Comparison of ENCODE assay signal across 8 cellular contexts in genomic region chr17:38702900-38703741, GRCh38. TPM values are rescaled to one million over a fixed set of nuclear protein-coding genes. Genes with fewer than 3 reads are reported as not detected.
DNase-seq lines count a peak whose midpoint lies in the region; ATAC-seq and TF ChIP-seq lines count a peak whose summit lies in the region.

No MANE protein-coding gene starts in this region.

- H3K79me2 ChIP-seq in mammary epithelial cell (ENCODE audit: insufficient read depth, low read length), result peaks cover 20% of the 10 kb centered on the region

- no TSS peak for BruUV-seq in mammary epithelial cell (replicated peaks; lab: Mats Ljungman, UMichigan)

- H2AFZ ChIP-seq in mammary epithelial cell (ENCODE audit: low read depth, low read length), result peak overlapping the region; percentile 94

- H3K36me3 ChIP-seq in NT2/D1 (ENCODE audit: insufficient read depth, insufficient read length, low read length) (peaks cover 8% of the 10 kb centered on the region), mammary epithelial cell (ENCODE audit: insufficient read depth, low read length) (no peaks in the 10 kb centered on the region), lower lobe of right lung (peaks cover 9% of the 10 kb centered on the region)

- ATAC-seq in lower lobe of right lung (no peak), HG03378 (IDR thresholded peaks at IDR 0.05; ENCODE audit: unreplicated experiment) (no peak)

- H3K9me3 ChIP-seq in NT2/D1 (ENCODE audit: insufficient read depth, low read length), result no peaks in the 10 kb centered on the region
- H3K9me3 ChIP-seq in mammary epithelial cell (replicated peaks; ENCODE audit: insufficient read depth, low read length), result no peaks in the 10 kb centered on the region
- no peaks in the 10 kb centered on the region for H3K9me3 ChIP-seq in lower lobe of right lung

- TF ChIP-seq CTCF in GM13977 (IDR thresholded peaks at IDR 0.05; ENCODE audit: extremely low read depth, insufficient read depth, missing control alignments) (no peak), mammary epithelial cell (conservative IDR thresholded peaks at IDR 0.05 in 1 of 2, IDR thresholded peaks at IDR 0.05 in 1 of 2; ENCODE audit: extremely low read depth in 1 of 2, insufficient read depth in 1 of 2, low read depth in 1 of 2, low read length in 2 of 2) (no peak), lower lobe of right lung (IDR thresholded peaks at IDR 0.05) (no peak)

- peak overlapping the region; percentile 69 for H3K4me3 ChIP-seq in NT2/D1 (ENCODE audit: insufficient read length, low read depth)
- peak overlapping the region; percentile 71 to 88 (median 76) for H3K4me3 ChIP-seq in mammary epithelial cell (replicated peaks in 1 of 3; ENCODE audit: insufficient read depth in 1 of 3, low read depth in 2 of 3, low read length in 3 of 3)
- peak overlapping the region; percentile 71 for H3K4me3 ChIP-seq in lower lobe of right lung

- dilution Hi-C loops in mammary epithelial cell (cut with HindIII; ENCODE audit: low sequenced_read_pairs), result loop anchor here (5.0 kb wide), 2 partner anchors 34 to 94 kb away; partner anchors contain the start of gene PIP4K2B

- CTCF ChIA-PET in mammary epithelial cell (lab: Charles Lee; ENCODE audit: low non-redundant PET), result no interaction called here

- H3K4me2 ChIP-seq in mammary epithelial cell (ENCODE audit: insufficient read depth, low read depth, low read length), result peak overlapping the region; percentile 71

- peaks cover 24% of the 10 kb centered on the region for H3K4me1 ChIP-seq in NT2/D1 (ENCODE audit: insufficient read depth, insufficient read length)
- peaks cover 29% of the 10 kb centered on the region for H3K4me1 ChIP-seq in mammary epithelial cell (ENCODE audit: insufficient read depth, low read length)
- peaks cover 63% of the 10 kb centered on the region for H3K4me1 ChIP-seq in lower lobe of right lung

- peak overlapping the region; percentile 76 for H3K9ac ChIP-seq in NT2/D1 (ENCODE audit: insufficient read length, low read depth)
- H3K9ac ChIP-seq in mammary epithelial cell (ENCODE audit: insufficient read depth, low read length), result peak overlapping the region; percentile 86

- intact Hi-C loops in mammary epithelial cell (cut with micrococcal nuclease) (loop anchor here (2.0 kb wide), 2 partner anchors 26 to 28 kb away; partner anchors contain the start of gene CISD3), lower lobe of right lung (cut with DNase I) (no loop called here)

- H3K27ac ChIP-seq in mammary epithelial cell (ENCODE audit: insufficient read depth, low read depth, low read length) (no peak overlapping the region), lower lobe of right lung (peak overlapping the region; percentile 97), substantia nigra (ENCODE audit: low read depth, low read length, poor library complexity, severe bottlenecking) (peak overlapping the region; percentile 86)

- WGBS in mammary epithelial cell (ENCODE audit: low coverage, missing lambda C conversion rate), result 7% methylated on average over 47 of the region's 57 CpGs

- H3K27me3 ChIP-seq in NT2/D1 (ENCODE audit: insufficient read depth, insufficient read length), result peaks cover 84% of the 10 kb centered on the region
- no peaks in the 10 kb centered on the region for H3K27me3 ChIP-seq in mammary epithelial cell (ENCODE audit: insufficient read depth, low read length)
- H3K27me3 ChIP-seq in lower lobe of right lung (ENCODE audit: low read depth), result no peaks in the 10 kb centered on the region

- H4K20me1 ChIP-seq in mammary epithelial cell (ENCODE audit: insufficient read depth, low read length), result no peaks in the 10 kb centered on the region

- DNase-seq in GM13977 (ENCODE audit: low spot score) (peak; percentile 43), NT2/D1 (ENCODE audit: low read depth, low spot score) (no peak), mammary epithelial cell (no peak), lower lobe of right lung (peak; percentile 60), substantia nigra (lab: John Stamatoyannopoulos, UW) (peak in 5 of 49 donors; percentile 26 to 45 (median 41)), NCI-H446 (lab: John Stamatoyannopoulos, UW) (no peak), NCI-H1436 treated with DMSO at 0.1 percent for 48 hours (lab: John Stamatoyannopoulos, UW) (no peak)

- in situ Hi-C loops in GM13977 (cut with MboI; ENCODE audit: low pct_unique_long_range_greater_than_20kb, low sequenced_read_pairs, unreplicated experiment) (no loop called here), mammary epithelial cell (cut with MboI; ENCODE audit: low sequenced_read_pairs in 2 of 2) (no loop called here)

RNA-seq across cellular contexts. Expression of gene MLLT6, which starts 2.0 kb away (rescaled TPM):
- total RNA-seq in mammary epithelial cell (10 to 100 TPM; 30.3 to 51.0 TPM), lower lobe of right lung (135 TPM)
- polyA plus RNA-seq in mammary epithelial cell, result 21.9 TPM
- polyA minus RNA-seq in mammary epithelial cell, result 34.6 TPM

RNA-seq across cellular contexts. Expression of gene CISD3, which starts 27.0 kb away (rescaled TPM):
- total RNA-seq in mammary epithelial cell (10 to 100 TPM in 1 of 2 donors, 1 to 10 TPM in 1; 3.3 to 30.4 TPM), lower lobe of right lung (31.3 TPM)
- polyA plus RNA-seq in mammary epithelial cell, result 16.2 TPM
- polyA minus RNA-seq in mammary epithelial cell, result 12.8 TPM

RNA-seq across cellular contexts. Expression of gene EPOP, which starts 28.4 kb away (rescaled TPM):
- 1 to 10 TPM; 2.8 to 3.2 TPM for total RNA-seq in mammary epithelial cell
- 2.4 TPM for polyA plus RNA-seq in mammary epithelial cell
- not detected for polyA minus RNA-seq in mammary epithelial cell
- 1.0 TPM for total RNA-seq in lower lobe of right lung

RNA-seq across cellular contexts. Expression of gene PCGF2, which starts 45.0 kb away (rescaled TPM):
- total RNA-seq in mammary epithelial cell (10 to 100 TPM in 1 of 2 donors, 1 to 10 TPM in 1; 3.0 to 36.4 TPM), lower lobe of right lung (53.5 TPM)
- 6.4 TPM for polyA plus RNA-seq in mammary epithelial cell
- 14.0 TPM for polyA minus RNA-seq in mammary epithelial cell

RNA-seq across cellular contexts. Expression of gene PSMB3, which starts 49.4 kb away (rescaled TPM):
- total RNA-seq in mammary epithelial cell (100 to 1,000 TPM; 150 to 218 TPM), lower lobe of right lung (128 TPM)
- polyA plus RNA-seq in mammary epithelial cell, result 426 TPM
- 235 TPM for polyA minus RNA-seq in mammary epithelial cell

Comparison
In these comparisons a context has a peak if more than half of its experiments do, and no peak if none do; other contexts are left out.
1. DNase-seq: peak in GM13977 (single experiment) and lower lobe of right lung (single experiment); none in NT2/D1 (single experiment), mammary epithelial cell (single experiment), NCI-H446 (0 of 2) and NCI-H1436 treated with DMSO at 0.1 percent for 48 hours (single experiment).
2. Peak in every context shown above with its lines, with median percentiles within 50 percentile points of each other: H3K4me3 ChIP-seq.